In the genomic region with DNA sequence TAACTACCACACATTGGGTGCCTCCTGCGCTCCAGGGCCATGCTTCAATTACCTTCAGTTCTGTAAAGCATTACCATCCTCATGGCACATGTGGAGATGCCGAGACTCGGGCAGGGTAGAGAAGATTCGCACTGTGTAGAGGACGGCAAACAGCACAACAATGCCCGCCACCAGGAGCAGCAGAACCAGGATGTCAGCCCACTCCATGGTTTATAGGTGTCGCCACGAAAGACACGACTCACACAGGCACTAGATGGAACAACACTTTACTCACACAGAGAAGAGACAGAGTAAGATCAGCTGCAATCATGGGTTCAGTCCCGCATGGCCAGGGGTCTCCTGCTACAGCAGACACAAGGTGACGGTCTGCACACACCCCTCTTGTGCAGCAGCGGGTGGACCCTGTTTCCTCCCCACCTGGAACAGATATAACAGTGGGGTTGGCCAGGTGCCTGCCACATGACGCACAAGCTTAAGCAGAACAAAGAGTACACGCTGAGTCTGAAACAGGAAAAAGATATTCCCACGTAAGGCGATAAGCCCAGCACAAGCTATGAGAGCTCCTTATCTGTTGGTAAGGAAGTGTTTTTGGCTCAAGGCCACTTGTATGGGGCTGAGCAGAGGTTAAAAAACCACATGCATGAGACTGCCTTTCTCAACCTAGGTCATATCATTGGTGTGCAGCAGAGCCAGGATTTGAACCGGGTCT, we compare ENCODE assay signal across 1 cellular context.
TF ChIP-seq lines count a peak whose summit lies in the region.

No MANE protein-coding gene starts in this region.

TF ChIP-seq in K562, 482 proteins besides CTCF, POLR2A, EP300 and RAD21 (continued from another document):
- TF ChIP-seq, protein P1, sequence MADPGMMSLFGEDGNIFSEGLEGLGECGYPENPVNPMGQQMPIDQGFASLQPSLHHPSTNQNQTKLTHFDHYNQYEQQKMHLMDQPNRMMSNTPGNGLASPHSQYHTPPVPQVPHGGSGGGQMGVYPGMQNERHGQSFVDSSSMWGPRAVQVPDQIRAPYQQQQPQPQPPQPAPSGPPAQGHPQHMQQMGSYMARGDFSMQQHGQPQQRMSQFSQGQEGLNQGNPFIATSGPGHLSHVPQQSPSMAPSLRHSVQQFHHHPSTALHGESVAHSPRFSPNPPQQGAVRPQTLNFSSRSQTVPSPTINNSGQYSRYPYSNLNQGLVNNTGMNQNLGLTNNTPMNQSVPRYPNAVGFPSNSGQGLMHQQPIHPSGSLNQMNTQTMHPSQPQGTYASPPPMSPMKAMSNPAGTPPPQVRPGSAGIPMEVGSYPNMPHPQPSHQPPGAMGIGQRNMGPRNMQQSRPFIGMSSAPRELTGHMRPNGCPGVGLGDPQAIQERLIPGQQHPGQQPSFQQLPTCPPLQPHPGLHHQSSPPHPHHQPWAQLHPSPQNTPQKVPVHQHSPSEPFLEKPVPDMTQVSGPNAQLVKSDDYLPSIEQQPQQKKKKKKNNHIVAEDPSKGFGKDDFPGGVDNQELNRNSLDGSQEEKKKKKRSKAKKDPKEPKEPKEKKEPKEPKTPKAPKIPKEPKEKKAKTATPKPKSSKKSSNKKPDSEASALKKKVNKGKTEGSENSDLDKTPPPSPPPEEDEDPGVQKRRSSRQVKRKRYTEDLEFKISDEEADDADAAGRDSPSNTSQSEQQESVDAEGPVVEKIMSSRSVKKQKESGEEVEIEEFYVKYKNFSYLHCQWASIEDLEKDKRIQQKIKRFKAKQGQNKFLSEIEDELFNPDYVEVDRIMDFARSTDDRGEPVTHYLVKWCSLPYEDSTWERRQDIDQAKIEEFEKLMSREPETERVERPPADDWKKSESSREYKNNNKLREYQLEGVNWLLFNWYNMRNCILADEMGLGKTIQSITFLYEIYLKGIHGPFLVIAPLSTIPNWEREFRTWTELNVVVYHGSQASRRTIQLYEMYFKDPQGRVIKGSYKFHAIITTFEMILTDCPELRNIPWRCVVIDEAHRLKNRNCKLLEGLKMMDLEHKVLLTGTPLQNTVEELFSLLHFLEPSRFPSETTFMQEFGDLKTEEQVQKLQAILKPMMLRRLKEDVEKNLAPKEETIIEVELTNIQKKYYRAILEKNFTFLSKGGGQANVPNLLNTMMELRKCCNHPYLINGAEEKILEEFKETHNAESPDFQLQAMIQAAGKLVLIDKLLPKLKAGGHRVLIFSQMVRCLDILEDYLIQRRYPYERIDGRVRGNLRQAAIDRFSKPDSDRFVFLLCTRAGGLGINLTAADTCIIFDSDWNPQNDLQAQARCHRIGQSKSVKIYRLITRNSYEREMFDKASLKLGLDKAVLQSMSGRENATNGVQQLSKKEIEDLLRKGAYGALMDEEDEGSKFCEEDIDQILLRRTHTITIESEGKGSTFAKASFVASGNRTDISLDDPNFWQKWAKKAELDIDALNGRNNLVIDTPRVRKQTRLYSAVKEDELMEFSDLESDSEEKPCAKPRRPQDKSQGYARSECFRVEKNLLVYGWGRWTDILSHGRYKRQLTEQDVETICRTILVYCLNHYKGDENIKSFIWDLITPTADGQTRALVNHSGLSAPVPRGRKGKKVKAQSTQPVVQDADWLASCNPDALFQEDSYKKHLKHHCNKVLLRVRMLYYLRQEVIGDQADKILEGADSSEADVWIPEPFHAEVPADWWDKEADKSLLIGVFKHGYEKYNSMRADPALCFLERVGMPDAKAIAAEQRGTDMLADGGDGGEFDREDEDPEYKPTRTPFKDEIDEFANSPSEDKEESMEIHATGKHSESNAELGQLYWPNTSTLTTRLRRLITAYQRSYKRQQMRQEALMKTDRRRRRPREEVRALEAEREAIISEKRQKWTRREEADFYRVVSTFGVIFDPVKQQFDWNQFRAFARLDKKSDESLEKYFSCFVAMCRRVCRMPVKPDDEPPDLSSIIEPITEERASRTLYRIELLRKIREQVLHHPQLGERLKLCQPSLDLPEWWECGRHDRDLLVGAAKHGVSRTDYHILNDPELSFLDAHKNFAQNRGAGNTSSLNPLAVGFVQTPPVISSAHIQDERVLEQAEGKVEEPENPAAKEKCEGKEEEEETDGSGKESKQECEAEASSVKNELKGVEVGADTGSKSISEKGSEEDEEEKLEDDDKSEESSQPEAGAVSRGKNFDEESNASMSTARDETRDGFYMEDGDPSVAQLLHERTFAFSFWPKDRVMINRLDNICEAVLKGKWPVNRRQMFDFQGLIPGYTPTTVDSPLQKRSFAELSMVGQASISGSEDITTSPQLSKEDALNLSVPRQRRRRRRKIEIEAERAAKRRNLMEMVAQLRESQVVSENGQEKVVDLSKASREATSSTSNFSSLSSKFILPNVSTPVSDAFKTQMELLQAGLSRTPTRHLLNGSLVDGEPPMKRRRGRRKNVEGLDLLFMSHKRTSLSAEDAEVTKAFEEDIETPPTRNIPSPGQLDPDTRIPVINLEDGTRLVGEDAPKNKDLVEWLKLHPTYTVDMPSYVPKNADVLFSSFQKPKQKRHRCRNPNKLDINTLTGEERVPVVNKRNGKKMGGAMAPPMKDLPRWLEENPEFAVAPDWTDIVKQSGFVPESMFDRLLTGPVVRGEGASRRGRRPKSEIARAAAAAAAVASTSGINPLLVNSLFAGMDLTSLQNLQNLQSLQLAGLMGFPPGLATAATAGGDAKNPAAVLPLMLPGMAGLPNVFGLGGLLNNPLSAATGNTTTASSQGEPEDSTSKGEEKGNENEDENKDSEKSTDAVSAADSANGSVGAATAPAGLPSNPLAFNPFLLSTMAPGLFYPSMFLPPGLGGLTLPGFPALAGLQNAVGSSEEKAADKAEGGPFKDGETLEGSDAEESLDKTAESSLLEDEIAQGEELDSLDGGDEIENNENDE (IDR thresholded peaks at IDR 0.05; ENCODE audit: low read depth, low read length): no peak
- TF ChIP-seq ZBTB5 (IDR thresholded peaks at IDR 0.05): no peak
- no peak for TF ChIP-seq RNF2 (IDR thresholded peaks at IDR 0.05)
- peak; percentile 58 for TF ChIP-seq JUND (IDR thresholded peaks at IDR 0.05; ENCODE audit: borderline replicate concordance, low read depth, low read length)
- no peak; the same call in 2 of the 3 replicates for TF ChIP-seq JUND (tag; IDR thresholded peaks at IDR 0.05; ENCODE audit: borderline replicate concordance, low read depth, low read length)
- no peak for TF ChIP-seq ZKSCAN8 (CRISPR knock-in tag; IDR thresholded peaks at IDR 0.05)
- no peak for TF ChIP-seq NR2F6 (CRISPR knock-in tag; IDR thresholded peaks at IDR 0.05)
- TF ChIP-seq MYC (IDR thresholded peaks at IDR 0.05; ENCODE audit: low read depth, low read length): peak; percentile 66
- TF ChIP-seq MYC (CRISPR knock-in tag; IDR thresholded peaks at IDR 0.05; ENCODE audit: borderline replicate concordance, low read depth): no peak
- TF ChIP-seq ZBTB11 (CRISPR knock-in tag; IDR thresholded peaks at IDR 0.05): 0 out of 6 replicates have a peak, but pooled peaks of 1 of the 3 experiments have one; percentile 38
- TF ChIP-seq FOSL1 (tag; conservative IDR thresholded peaks at IDR 0.05): 0 out of 2 replicates have a peak, but pooled peaks have one; percentile 29
- TF ChIP-seq ZBED1 (IDR thresholded peaks at IDR 0.05): no peak
- TF ChIP-seq SMARCC2 (IDR thresholded peaks at IDR 0.05; ENCODE audit: low read depth): no peak
- TF ChIP-seq TOE1 (IDR thresholded peaks at IDR 0.05; ENCODE audit: borderline replicate concordance): no peak
- TF ChIP-seq TOE1 (CRISPR knock-in tag; IDR thresholded peaks at IDR 0.05; ENCODE audit: borderline replicate concordance, low read depth): no peak
- TF ChIP-seq ATF1 (CRISPR knock-in tag; IDR thresholded peaks at IDR 0.05): no peak
- peak; percentile 36; the same call in 1 of the 2 replicates for TF ChIP-seq ATF1 (tag; IDR thresholded peaks at IDR 0.05)
- no peak for TF ChIP-seq CC2D1A (IDR thresholded peaks at IDR 0.05)
- TF ChIP-seq, protein P2, sequence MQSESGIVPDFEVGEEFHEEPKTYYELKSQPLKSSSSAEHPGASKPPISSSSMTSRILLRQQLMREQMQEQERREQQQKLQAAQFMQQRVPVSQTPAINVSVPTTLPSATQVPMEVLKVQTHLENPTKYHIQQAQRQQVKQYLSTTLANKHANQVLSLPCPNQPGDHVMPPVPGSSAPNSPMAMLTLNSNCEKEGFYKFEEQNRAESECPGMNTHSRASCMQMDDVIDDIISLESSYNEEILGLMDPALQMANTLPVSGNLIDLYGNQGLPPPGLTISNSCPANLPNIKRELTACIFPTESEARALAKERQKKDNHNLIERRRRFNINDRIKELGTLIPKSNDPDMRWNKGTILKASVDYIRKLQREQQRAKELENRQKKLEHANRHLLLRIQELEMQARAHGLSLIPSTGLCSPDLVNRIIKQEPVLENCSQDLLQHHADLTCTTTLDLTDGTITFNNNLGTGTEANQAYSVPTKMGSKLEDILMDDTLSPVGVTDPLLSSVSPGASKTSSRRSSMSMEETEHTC (IDR thresholded peaks at IDR 0.05): no peak
- no peak for TF ChIP-seq PRPF4 (IDR thresholded peaks at IDR 0.05; ENCODE audit: insufficient read depth, low read depth, low read length, poor library complexity, severe bottlenecking)
- TF ChIP-seq TCF15 (CRISPR knock-in tag; IDR thresholded peaks at IDR 0.05): no peak
- no peak for TF ChIP-seq ZNF282 (CRISPR knock-in tag; IDR thresholded peaks at IDR 0.05)
- TF ChIP-seq ZNF140 (CRISPR knock-in tag; IDR thresholded peaks at IDR 0.05): no peak
- TF ChIP-seq MED1 (CRISPR knock-in tag; IDR thresholded peaks at IDR 0.05; ENCODE audit: borderline replicate concordance): no peak
- TF ChIP-seq SAFB (IDR thresholded peaks at IDR 0.05; ENCODE audit: borderline replicate concordance, low read depth, low read length): no peak
- TF ChIP-seq FOXA1 (IDR thresholded peaks at IDR 0.05; ENCODE audit: borderline replicate concordance): no peak
- TF ChIP-seq ESRRA (IDR thresholded peaks at IDR 0.05; ENCODE audit: borderline replicate concordance, low read depth): peak; percentile 41; the same call in 1 of the 2 replicates
- no peak for TF ChIP-seq HCFC1 (IDR thresholded peaks at IDR 0.05; ENCODE audit: low read depth, low read length)
- TF ChIP-seq POLR2AphosphoS5 (IDR thresholded peaks at IDR 0.05; ENCODE audit: control insufficient read depth, insufficient read depth, low read depth, low read length): no peak
- TF ChIP-seq ARID1B (IDR thresholded peaks at IDR 0.05): peak; percentile 34; the same call in 1 of the 2 replicates
- no peak for TF ChIP-seq ZNF280A (IDR thresholded peaks at IDR 0.05; ENCODE audit: low read depth, partially characterized antibody)
- TF ChIP-seq POLR2B (IDR thresholded peaks at IDR 0.05; ENCODE audit: low read depth, partially characterized antibody): no peak
- no peak for TF ChIP-seq TBP (optimal IDR thresholded peaks at IDR 0.05; ENCODE audit: low read depth, low read length)
